13 cellular contexts compared by ENCODE assay signal in the genomic region with DNA sequence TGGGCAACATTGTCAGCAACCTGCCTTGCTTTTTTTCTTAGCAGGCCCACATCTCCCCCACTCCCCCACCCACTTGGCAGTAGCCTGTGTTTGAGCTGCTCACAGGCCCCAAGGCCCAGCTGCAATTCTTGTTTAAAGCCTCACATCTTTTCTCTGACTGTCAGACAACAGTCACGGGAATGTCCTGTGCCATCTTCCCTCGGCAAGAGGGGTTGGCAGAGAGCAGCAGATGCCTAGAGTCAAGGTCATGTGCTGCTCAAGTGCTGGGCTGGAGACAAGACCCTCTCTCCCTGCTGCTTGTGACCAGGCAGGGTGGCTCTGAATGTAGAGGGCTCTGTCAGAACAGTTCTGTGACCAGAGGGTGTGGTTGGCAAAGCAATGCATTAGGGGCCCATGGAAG. TPM values are rescaled to one million over a fixed set of nuclear protein-coding genes. Genes with fewer than 3 reads are reported as not detected.
DNase-seq lines count a peak whose midpoint lies in the region; ATAC-seq lines count a peak whose summit lies in the region.
"Had no signal": no experiment of that assay in that cellular context is flagged by ENCODE, and none has a peak within 500 bp of the region (broad histone marks: within the 10 kb centered on the region; RNA-seq: fewer than 3 reads in every experiment).

No MANE protein-coding gene starts in this region.

- no peaks in the 10 kb centered on the region for H3K27me3 Mint-ChIP-seq in activated CD4-positive, alpha-beta T cell treated with anti-CD3 and anti-CD28 coated beads, Interleukin-2, amount 10 ng/mL, durations not matched to agents 24 days and 14 days
- H3K27me3 Mint-ChIP-seq in activated CD4-positive, alpha-beta memory T cell treated with anti-CD3 and anti-CD28 coated beads for 36 hours: no peaks in the 10 kb centered on the region
- H3K27me3 Mint-ChIP-seq: memory B cell had no signal

- peaks cover 0 to 3% (median 2%) of the 10 kb centered on the region in 3 donors for H3K4me1 ChIP-seq in skeletal muscle tissue (ENCODE audit: control insufficient read depth in 3 of 3, insufficient read depth in 3 of 3, low read length in 3 of 3)

- H3K9ac ChIP-seq in skeletal muscle tissue (ENCODE audit: low read depth in 1 of 3, low read length in 3 of 3): peak overlapping the region in 2 of 3 donors; percentile 22 to 34

- POLR2A ChIA-PET in activated CD4-positive, alpha-beta memory T cell treated with anti-CD3 and anti-CD28 coated beads for 36 hours (lab: Charles Lee): no interaction called here

- no peaks in the 10 kb centered on the region for H3K9me3 Mint-ChIP-seq in activated CD4-positive, alpha-beta T cell treated with anti-CD3 and anti-CD28 coated beads, Interleukin-2, amount 10 ng/mL, durations not matched to agents 24 days and 14 days
- no peaks in the 10 kb centered on the region for H3K9me3 Mint-ChIP-seq in activated CD4-positive, alpha-beta memory T cell treated with anti-CD3 and anti-CD28 coated beads for 36 hours
- H3K9me3 Mint-ChIP-seq: memory B cell had no signal

- H3K4me3 Mint-ChIP-seq in activated CD4-positive, alpha-beta T cell treated with anti-CD3 and anti-CD28 coated beads, Interleukin-2, amount 10 ng/mL, durations not matched to agents 24 days and 14 days: peak overlapping the region; percentile 27
- H3K4me3 Mint-ChIP-seq in activated CD4-positive, alpha-beta memory T cell treated with anti-CD3 and anti-CD28 coated beads for 36 hours: no peak overlapping the region
- H3K4me3 Mint-ChIP-seq: memory B cell had no signal

- H3K27ac Mint-ChIP-seq in activated CD4-positive, alpha-beta T cell treated with anti-CD3 and anti-CD28 coated beads, Interleukin-2, amount 10 ng/mL, durations not matched to agents 24 days and 14 days: peak overlapping the region; percentile 80
- H3K27ac Mint-ChIP-seq in activated CD4-positive, alpha-beta memory T cell treated with anti-CD3 and anti-CD28 coated beads for 36 hours: peak overlapping the region; percentile 62
- H3K27ac Mint-ChIP-seq: memory B cell had no signal

- no peaks in the 10 kb centered on the region for H3K27me3 ChIP-seq in skeletal muscle tissue (ENCODE audit: control insufficient read depth in 3 of 3, insufficient read depth in 3 of 3, low read length in 3 of 3)

- H3K36me3 Mint-ChIP-seq in activated CD4-positive, alpha-beta T cell treated with anti-CD3 and anti-CD28 coated beads, Interleukin-2, amount 10 ng/mL, durations not matched to agents 24 days and 14 days (ENCODE audit: low read depth): peaks cover 59% of the 10 kb centered on the region
- peaks cover 48% of the 10 kb centered on the region for H3K36me3 Mint-ChIP-seq in activated CD4-positive, alpha-beta memory T cell treated with anti-CD3 and anti-CD28 coated beads for 36 hours

- intact Hi-C loops in activated CD4-positive, alpha-beta T cell treated with anti-CD3 and anti-CD28 coated beads, Interleukin-2, amount 10 ng/mL, durations not matched to agents 24 days and 14 days (cut with micrococcal nuclease): loop anchor here (5.0 to 10.0 kb wide), 2 partner anchors 36 to 229 kb away; no protein-coding TSS in a partner anchor
- intact Hi-C loops in activated CD4-positive, alpha-beta memory T cell treated with anti-CD3 and anti-CD28 coated beads for 36 hours (cut with micrococcal nuclease): no loop called here

- ATAC-seq in GM19397 (IDR thresholded peaks at IDR 0.05; ENCODE audit: unreplicated experiment): no peak

- H3K9me3 ChIP-seq in skeletal muscle tissue (ENCODE audit: control insufficient read depth in 3 of 3, low read length in 3 of 3): no peaks in the 10 kb centered on the region

- H3K4me3 ChIP-seq in skeletal muscle tissue (ENCODE audit: low read length in 3 of 3): no peak overlapping the region
- H3K4me3 ChIP-seq: smooth muscle cell had no signal

- no peak for DNase-seq in activated CD4-positive, alpha-beta T cell treated with anti-CD3 and anti-CD28 coated beads, Interleukin-2, amount 10 ng/mL, durations not matched to agents 24 days and 14 days
- no peak for DNase-seq in activated CD4-positive, alpha-beta T cell treated with anti-CD3 and anti-CD28 coated beads for 48 hours
- no peak for DNase-seq in activated CD4-positive, alpha-beta memory T cell treated with anti-CD3 and anti-CD28 coated beads for 36 hours
- DNase-seq in foreskin melanocyte (peak; percentile 95), NCI-H69 (lab: John Stamatoyannopoulos, UW) (no peak), AG20443 (ENCODE audit: low spot score) (no peak)
- DNase-seq: foreskin fibroblast; NCI-H2029 treated with DMSO at 0.1 percent for 48 hours; stimulated activated naive CD4-positive, alpha-beta T cell treated with Interleukin-2 at 50 U/mL for 16 hours had no signal

- peak overlapping the region; percentile 62 for H3K27ac ChIP-seq in skeletal muscle tissue (ENCODE audit: low read depth, low read length)

- CTCF ChIA-PET in activated CD4-positive, alpha-beta memory T cell treated with anti-CD3 and anti-CD28 coated beads for 36 hours (lab: Charles Lee): interaction anchor here (5.1 kb wide), 1 partner anchor 26 kb away, joined by 50 read pairs; no protein-coding TSS in a partner anchor

- H3K4me1 Mint-ChIP-seq in activated CD4-positive, alpha-beta T cell treated with anti-CD3 and anti-CD28 coated beads, Interleukin-2, amount 10 ng/mL, durations not matched to agents 24 days and 14 days: peaks cover 64% of the 10 kb centered on the region
- peaks cover 76% of the 10 kb centered on the region for H3K4me1 Mint-ChIP-seq in activated CD4-positive, alpha-beta memory T cell treated with anti-CD3 and anti-CD28 coated beads for 36 hours (ENCODE audit: low read depth)

- peaks cover 0 to 4% (median 0%) of the 10 kb centered on the region in 3 donors for H3K36me3 ChIP-seq in skeletal muscle tissue (ENCODE audit: control insufficient read depth in 3 of 3, insufficient read depth in 3 of 3, low read length in 3 of 3)

RNA-seq across cellular contexts. Expression of gene BBC3, which starts 47.4 kb away (rescaled TPM):
- 17.4 and 17.6 TPM in 2 replicates for total RNA-seq in activated CD4-positive, alpha-beta T cell treated with anti-CD3 and anti-CD28 coated beads, Interleukin-2, amount 10 ng/mL, durations not matched to agents 24 days and 14 days
- total RNA-seq in activated CD4-positive, alpha-beta memory T cell treated with anti-CD3 and anti-CD28 coated beads for 36 hours: 10 to 100 TPM; 13.8 to 14.6 TPM
- 2.6 TPM for total RNA-seq in skeletal muscle tissue

RNA-seq across cellular contexts. Expression of gene SAE1, which starts 52.9 kb away (rescaled TPM):
- 147 and 151 TPM in 2 replicates for total RNA-seq in activated CD4-positive, alpha-beta T cell treated with anti-CD3 and anti-CD28 coated beads, Interleukin-2, amount 10 ng/mL, durations not matched to agents 24 days and 14 days
- 100 to 1,000 TPM; 154 to 157 TPM for total RNA-seq in activated CD4-positive, alpha-beta memory T cell treated with anti-CD3 and anti-CD28 coated beads for 36 hours
- 71.0 TPM for total RNA-seq in skeletal muscle tissue
